14 cellular contexts compared by ENCODE assay signal in genomic region chr1:54360165-54361005, GRCh38. TPM values are rescaled to one million over a fixed set of nuclear protein-coding genes. Genes with fewer than 3 reads are reported as not detected.
DNase-seq lines count a peak whose midpoint lies in the region; ATAC-seq and TF ChIP-seq lines count a peak whose summit lies in the region.
"Had no signal": no experiment of that assay in that cellular context is flagged by ENCODE, and none has a peak within 500 bp of the region (broad histone marks: within the 10 kb centered on the region; RNA-seq: fewer than 3 reads in every experiment).

No MANE protein-coding gene starts in this region.

- CTCF ChIA-PET in CD4-positive, alpha-beta memory T cell (lab: Charles Lee; ENCODE audit: partially characterized antibody) = interaction anchor here (0.5 to 2.0 kb wide), 3 partner anchors 66 to 174 kb away, joined by 3 to 11 read pairs (median 4); no protein-coding TSS in a partner anchor

- no peak for TF ChIP-seq CTCF in GM20000 (IDR thresholded peaks at IDR 0.05; ENCODE audit: extremely low read depth, missing control alignments)
- TF ChIP-seq CTCF in VCaP (conservative IDR thresholded peaks at IDR 0.05) = no peak
- peak; percentile 24 for TF ChIP-seq CTCF in foreskin keratinocyte (conservative IDR thresholded peaks at IDR 0.05)
- no peak for TF ChIP-seq CTCF in lower lobe of right lung (IDR thresholded peaks at IDR 0.05)

- no peak overlapping the region for H3K4me3 Mint-ChIP-seq in CD4-positive, alpha-beta memory T cell
- H3K4me3 Mint-ChIP-seq: activated B cell treated with CpG ODN at 0.5 μM for 24 hours had no signal

- no peak for DNase-seq in CD4-positive, alpha-beta memory T cell
- DNase-seq in GM20000 (ENCODE audit: low spot score) (peak; percentile 37), foreskin keratinocyte (no peak), H7 (no peak), T1000 (lab: John Stamatoyannopoulos, UW) (no peak), lower lobe of right lung (no peak)
- DNase-seq: activated B cell treated with CpG ODN at 0.5 μM for 24 hours; activated CD8-positive, alpha-beta memory T cell treated with anti-CD3 and anti-CD28 coated beads, Interleukin-2, amount 50 U/mL, for 4 hours; NCI-H1417; NCI-H446 treated with DMSO at 0.1 percent for 48 hours; PC-9 had no signal

- peaks cover 10 to 16% of the 10 kb centered on the region in 2 donors for H3K36me3 Mint-ChIP-seq in CD4-positive, alpha-beta memory T cell
- H3K36me3 Mint-ChIP-seq: activated naive CD4-positive, alpha-beta T cell treated with anti-CD3 and anti-CD28 coated beads, Interleukin-2, amount 50 U/mL, for 24 hours had no signal

- POLR2A ChIA-PET in CD4-positive, alpha-beta memory T cell (lab: Charles Lee; ENCODE audit: partially characterized antibody) = interaction anchor here (1.0 to 3.0 kb wide), 3 partner anchors 46 to 129 kb away, joined by 3 to 8 read pairs (median 4); partner anchors contain the start of gene SSBP3

- H3K9me3 Mint-ChIP-seq in CD4-positive, alpha-beta memory T cell = no peaks in the 10 kb centered on the region
- H3K9me3 Mint-ChIP-seq: activated B cell treated with CpG ODN at 0.5 μM for 24 hours; activated naive CD4-positive, alpha-beta T cell treated with anti-CD3 and anti-CD28 coated beads, Interleukin-2, amount 50 U/mL, for 24 hours had no signal

- no peak for ATAC-seq in foreskin keratinocyte
- ATAC-seq in HG03025 (IDR thresholded peaks at IDR 0.05; ENCODE audit: low FRiP score, unreplicated experiment) = no peak
- no peak for ATAC-seq in lower lobe of right lung

- peaks cover 46% of the 10 kb centered on the region for H3K4me1 ChIP-seq in CD4-positive, alpha-beta memory T cell (ENCODE audit: insufficient read depth, low read length)
- H3K4me1 ChIP-seq in foreskin keratinocyte (no peaks in the 10 kb centered on the region), lower lobe of right lung (peaks cover 59% of the 10 kb centered on the region)

- H3K4me3 ChIP-seq in CD4-positive, alpha-beta memory T cell (ENCODE audit: low read length in 2 of 2) = no peak overlapping the region
- no peak overlapping the region for H3K4me3 ChIP-seq in H7 (ENCODE audit: insufficient read depth, low read depth, low read length)
- no peak overlapping the region for H3K4me3 ChIP-seq in lower lobe of right lung
- H3K4me3 ChIP-seq: PC-9 had no signal

- H3K27me3 ChIP-seq in CD4-positive, alpha-beta memory T cell (ENCODE audit: insufficient read depth, low read length) = no peaks in the 10 kb centered on the region
- no peaks in the 10 kb centered on the region for H3K27me3 ChIP-seq in foreskin keratinocyte
- no peaks in the 10 kb centered on the region for H3K27me3 ChIP-seq in H7 (ENCODE audit: control insufficient read depth, insufficient read depth, low read length)
- no peaks in the 10 kb centered on the region for H3K27me3 ChIP-seq in lower lobe of right lung (ENCODE audit: low read depth)

- H3K4me1 Mint-ChIP-seq in CD4-positive, alpha-beta memory T cell = peaks cover 50 to 95% (median 72%) of the 10 kb centered on the region in 4 donors

- no peaks in the 10 kb centered on the region for H3K9me3 ChIP-seq in CD4-positive, alpha-beta memory T cell (ENCODE audit: control insufficient read depth in 1 of 2, low read length in 2 of 2)
- no peaks in the 10 kb centered on the region for H3K9me3 ChIP-seq in lower lobe of right lung

- no peak overlapping the region for H3K27ac ChIP-seq in CD4-positive, alpha-beta memory T cell (ENCODE audit: low read depth, low read length)
- H3K27ac ChIP-seq in VCaP (peak overlapping the region; percentile 62), foreskin keratinocyte (no peak overlapping the region), lower lobe of right lung (no peak overlapping the region)
- H3K27ac ChIP-seq: PC-9 had no signal

- peak overlapping the region in 4 of 7 donors; percentile 2 to 53 (median 15) for H3K27ac Mint-ChIP-seq in CD4-positive, alpha-beta memory T cell
- H3K27ac Mint-ChIP-seq: activated B cell treated with CpG ODN at 0.5 μM for 24 hours; activated naive CD4-positive, alpha-beta T cell treated with anti-CD3 and anti-CD28 coated beads, Interleukin-2, amount 50 U/mL, for 24 hours had no signal

- H3K36me3 ChIP-seq in CD4-positive, alpha-beta memory T cell (ENCODE audit: insufficient read depth, low read length) = no peaks in the 10 kb centered on the region
- H3K36me3 ChIP-seq in H7 (replicated peaks; ENCODE audit: control insufficient read depth, insufficient read depth, low read length) (no peaks in the 10 kb centered on the region; the same call in 1 of the 2 replicates), lower lobe of right lung (peaks cover 9% of the 10 kb centered on the region)

- intact Hi-C loops in CD4-positive, alpha-beta memory T cell (cut with micrococcal nuclease) = loop anchor here (1.0 kb wide), 1 partner anchor 129 kb away; no protein-coding TSS in a partner anchor
- intact Hi-C loops in lower lobe of right lung (cut with DNase I) = no loop called here

- no peaks in the 10 kb centered on the region for H3K27me3 Mint-ChIP-seq in CD4-positive, alpha-beta memory T cell
- H3K27me3 Mint-ChIP-seq: activated naive CD4-positive, alpha-beta T cell treated with anti-CD3 and anti-CD28 coated beads, Interleukin-2, amount 50 U/mL, for 24 hours had no signal

RNA-seq across cellular contexts. Expression of gene SSBP3, which starts 45.8 kb away (rescaled TPM):
- 10 to 100 TPM; 67.6 to 87.6 TPM for total RNA-seq in CD4-positive, alpha-beta memory T cell
- polyA plus RNA-seq in CD4-positive, alpha-beta memory T cell = 10 to 100 TPM; 10.9 to 22.7 TPM
- 12.7 and 14.9 TPM in 2 replicates for total RNA-seq in foreskin keratinocyte
- polyA plus RNA-seq in foreskin keratinocyte = 13.3 and 17.0 TPM in 2 replicates
- total RNA-seq in H7 (2014; rRNA removed; shearing (Covaris generic)) = 98.0 and 109 TPM in 2 replicates
- 44.0 TPM for total RNA-seq in lower lobe of right lung
